In the genomic region with DNA sequence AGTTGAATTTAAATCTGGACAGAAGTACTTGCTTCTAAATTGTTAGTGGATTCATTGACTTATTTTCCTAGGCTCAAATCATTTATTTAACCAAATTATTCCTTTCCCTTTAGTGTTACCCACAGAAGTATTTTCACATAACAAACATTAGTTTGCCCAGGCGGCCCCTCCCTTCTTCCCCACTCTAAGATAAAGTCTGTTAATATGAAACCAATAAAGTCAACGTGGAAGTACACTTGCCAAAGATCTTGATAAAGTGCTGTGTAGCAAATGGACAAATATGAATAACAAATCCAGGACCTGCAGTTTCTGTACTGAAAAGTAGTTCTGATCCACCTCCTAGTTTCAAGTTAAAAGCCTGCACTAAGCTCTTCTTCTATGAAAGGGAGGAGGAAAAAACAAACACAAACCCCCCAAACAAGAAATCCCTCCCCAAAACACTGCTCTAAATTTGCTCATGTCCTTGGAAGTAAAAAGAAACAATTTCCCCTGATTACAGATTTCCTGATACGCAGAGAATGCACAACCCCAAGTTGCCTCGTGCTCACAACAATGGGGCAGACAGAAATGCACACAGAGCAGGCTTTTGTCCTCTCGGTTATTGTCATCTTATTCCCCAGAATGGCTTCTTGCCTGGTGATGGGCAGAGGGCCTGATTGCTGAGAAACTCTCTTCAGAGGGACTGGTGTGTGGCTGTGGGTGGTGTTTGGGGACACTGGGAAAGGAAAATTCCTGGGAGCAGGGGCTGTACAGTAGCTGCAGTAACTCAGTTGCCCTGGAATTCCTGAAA, we compare ENCODE assay signal across 12 cellular contexts. TPM values are rescaled to one million over a fixed set of nuclear protein-coding genes. Genes with fewer than 3 reads are reported as not detected.
DNase-seq lines count a peak whose midpoint lies in the region; ATAC-seq and TF ChIP-seq lines count a peak whose summit lies in the region.
"Had no signal": no experiment of that assay in that cellular context is flagged by ENCODE, and none has a peak within 500 bp of the region (broad histone marks: within the 10 kb centered on the region; RNA-seq: fewer than 3 reads in every experiment).

No MANE protein-coding gene starts in this region.

- H3K4me3 ChIP-seq in right cardiac atrium (ENCODE audit: low read length) = no peak overlapping the region
- H3K4me3 ChIP-seq in upper lobe of left lung = no peak overlapping the region
- H3K4me3 ChIP-seq: tibial artery had no signal

- POLR2A ChIA-PET in activated naive CD8-positive, alpha-beta T cell treated with anti-CD3 and anti-CD28 coated beads, Interleukin-2, amount 10 ng/mL, durations not matched to agents 7 days and 5 days (lab: Charles Lee) = interaction anchor here (0.5 to 8.1 kb wide), 8 partner anchors 13 to 92 kb away, joined by 3 to 107 read pairs (median 8); partner anchors contain the start of gene TMSB4X

- H3K9me3 Mint-ChIP-seq in activated naive CD8-positive, alpha-beta T cell treated with anti-CD3 and anti-CD28 coated beads, Interleukin-2, amount 10 ng/mL, durations not matched to agents 7 days and 5 days = no peaks in the 10 kb centered on the region
- H3K9me3 Mint-ChIP-seq in mesothelial cell of epicardium = peaks cover 20% of the 10 kb centered on the region

- H3K36me3 ChIP-seq in upper lobe of left lung = no peaks in the 10 kb centered on the region
- H3K36me3 ChIP-seq: tibial artery had no signal

- H3K4me3 Mint-ChIP-seq in activated naive CD8-positive, alpha-beta T cell treated with anti-CD3 and anti-CD28 coated beads, Interleukin-2, amount 10 ng/mL, durations not matched to agents 7 days and 5 days = peak overlapping the region; percentile 53
- H3K4me3 Mint-ChIP-seq in mesothelial cell of epicardium = no peak overlapping the region

- WGBS in right cardiac atrium = 31% methylated on average over 5 of the region's 5 CpGs
- WGBS in upper lobe of left lung, 2 donors = 32 to 37% methylated on average over 5 of the region's 5 CpGs

- H3K27ac Mint-ChIP-seq in activated naive CD8-positive, alpha-beta T cell treated with anti-CD3 and anti-CD28 coated beads, Interleukin-2, amount 10 ng/mL, durations not matched to agents 7 days and 5 days = peak overlapping the region; percentile 96
- H3K27ac Mint-ChIP-seq in mesothelial cell of epicardium = peak overlapping the region; percentile 22

- peaks cover 7% of the 10 kb centered on the region for H3K36me3 Mint-ChIP-seq in activated naive CD8-positive, alpha-beta T cell treated with anti-CD3 and anti-CD28 coated beads, Interleukin-2, amount 10 ng/mL, durations not matched to agents 7 days and 5 days
- H3K36me3 Mint-ChIP-seq in mesothelial cell of epicardium = no peaks in the 10 kb centered on the region

- TF ChIP-seq CTCF in mesothelial cell of epicardium (IDR thresholded peaks at IDR 0.05; ENCODE audit: unreplicated experiment) (no peak), upper lobe of left lung (IDR thresholded peaks at IDR 0.05) (no peak)

- peaks cover 32% of the 10 kb centered on the region for H3K4me1 Mint-ChIP-seq in activated naive CD8-positive, alpha-beta T cell treated with anti-CD3 and anti-CD28 coated beads, Interleukin-2, amount 10 ng/mL, durations not matched to agents 7 days and 5 days
- H3K4me1 Mint-ChIP-seq in mesothelial cell of epicardium = peaks cover 39% of the 10 kb centered on the region

- DNase-seq in right cardiac atrium (no peak), Right ventricle myocardium superior (no peak), mesothelial cell of epicardium (ENCODE audit: low spot score in 2 of 2, unreplicated experiment in 2 of 2) (no peak), upper lobe of left lung (no peak), erythroblast (lab: John Stamatoyannopoulos, UW) (no peak), NCI-H1694 treated with DMSO at 0.1 percent for 48 hours (lab: John Stamatoyannopoulos, UW) (no peak)
- DNase-seq in activated naive CD8-positive, alpha-beta T cell treated with anti-CD3 and anti-CD28 coated beads, Interleukin-2, amount 10 ng/mL, durations not matched to agents 7 days and 5 days = no peak
- no peak for DNase-seq in activated CD4-positive, CD25-positive, alpha-beta regulatory T cell treated with anti-CD3 and anti-CD28 coated beads, Interleukin-2, amount 50 U/mL, for 72 hours
- DNase-seq: DMS 273 treated with DMSO at 0.1 percent for 48 hours, foreskin keratinocyte, tibial artery had no signal

- TF ChIP-seq POLR2A in upper lobe of left lung (IDR thresholded peaks at IDR 0.05) (no peak), erythroblast (IDR thresholded peaks at IDR 0.05; ENCODE audit: low read length) (no peak)

- ATAC-seq in right cardiac atrium (peak in 1 of 2 donors; percentile 28), Right ventricle myocardium superior (ENCODE audit: poor library complexity) (no peak), upper lobe of left lung (ENCODE audit: low FRiP score in 2 of 2) (peak in 1 of 2 donors; percentile 63)
- ATAC-seq in activated naive CD8-positive, alpha-beta T cell treated with anti-CD3 and anti-CD28 coated beads, Interleukin-2, amount 10 ng/mL, durations not matched to agents 7 days and 5 days (ENCODE audit: low read depth) = no peak
- ATAC-seq: foreskin keratinocyte had no signal

- H3K9me3 ChIP-seq in right cardiac atrium (ENCODE audit: control insufficient read depth, low read length) (no peaks in the 10 kb centered on the region), upper lobe of left lung (no peaks in the 10 kb centered on the region)
- H3K9me3 ChIP-seq: tibial artery had no signal

- H3K27me3 ChIP-seq in right cardiac atrium (ENCODE audit: control insufficient read depth, insufficient read depth) = no peaks in the 10 kb centered on the region
- H3K27me3 ChIP-seq in upper lobe of left lung = no peaks in the 10 kb centered on the region
- H3K27me3 ChIP-seq: foreskin keratinocyte, tibial artery had no signal

- intact Hi-C loops in right cardiac atrium (cut with DNase I) = no loop called here
- intact Hi-C loops in Right ventricle myocardium superior (cut with DNase I) = no loop called here

- peak overlapping the region; percentile 81 for H3K27ac ChIP-seq in right cardiac atrium (ENCODE audit: low read length)
- peak overlapping the region; percentile 30 to 78 (median 65) for H3K27ac ChIP-seq in upper lobe of left lung
- H3K27ac ChIP-seq: foreskin keratinocyte, tibial artery had no signal

- no peaks in the 10 kb centered on the region for H3K27me3 Mint-ChIP-seq in activated naive CD8-positive, alpha-beta T cell treated with anti-CD3 and anti-CD28 coated beads, Interleukin-2, amount 10 ng/mL, durations not matched to agents 7 days and 5 days
- H3K27me3 Mint-ChIP-seq in mesothelial cell of epicardium (ENCODE audit: low read depth) = no peaks in the 10 kb centered on the region

- no peak for TF ChIP-seq EP300 in upper lobe of left lung (IDR thresholded peaks at IDR 0.05)

- H3K4me1 ChIP-seq in right cardiac atrium (ENCODE audit: control insufficient read depth, insufficient read depth, low read length) (peaks cover 6% of the 10 kb centered on the region), upper lobe of left lung (peaks cover 0 to 47% (median 24%) of the 10 kb centered on the region in 4 donors)
- H3K4me1 ChIP-seq: tibial artery had no signal

RNA-seq across cellular contexts. Expression of gene TMSB4X, which starts 23.2 kb away (rescaled TPM):
- 1,000 to 10,000 TPM; 1,054 to 1,542 (median 1,304) TPM for total RNA-seq in right cardiac atrium
- 2,718 TPM for polyA plus RNA-seq in right cardiac atrium
- total RNA-seq in Right ventricle myocardium superior = 875 TPM
- total RNA-seq in activated naive CD8-positive, alpha-beta T cell treated with anti-CD3 and anti-CD28 coated beads, Interleukin-2, amount 10 ng/mL, durations not matched to agents 7 days and 5 days = 1,000 to 10,000 TPM; 8,001 to 8,464 TPM
- total RNA-seq in mesothelial cell of epicardium = 2,120 to 2,167 TPM (median 2,121 TPM) in 3 replicates
- total RNA-seq in upper lobe of left lung = 1,000 to 10,000 TPM; 2,646 to 6,090 (median 4,792) TPM

RNA-seq across cellular contexts. Expression of gene FAM9C, which starts 46.3 kb away (rescaled TPM):
- total RNA-seq in right cardiac atrium (not detected), Right ventricle myocardium superior (0.35 TPM), mesothelial cell of epicardium (0.34 to 0.44 TPM (median 0.38 TPM) in 3 replicates), upper lobe of left lung (under 1 TPM in 1 of 6 donors, not detected in 5; 0.20 TPM)
- polyA plus RNA-seq in right cardiac atrium = 0.02 TPM
- total RNA-seq in activated naive CD8-positive, alpha-beta T cell treated with anti-CD3 and anti-CD28 coated beads, Interleukin-2, amount 10 ng/mL, durations not matched to agents 7 days and 5 days = not detected
- total RNA-seq: foreskin keratinocyte, renal cortical epithelial cell had no signal
- polyA plus RNA-seq: foreskin keratinocyte had no signal
